ENCODE assay signal across 8 cellular contexts in the genomic region with DNA sequence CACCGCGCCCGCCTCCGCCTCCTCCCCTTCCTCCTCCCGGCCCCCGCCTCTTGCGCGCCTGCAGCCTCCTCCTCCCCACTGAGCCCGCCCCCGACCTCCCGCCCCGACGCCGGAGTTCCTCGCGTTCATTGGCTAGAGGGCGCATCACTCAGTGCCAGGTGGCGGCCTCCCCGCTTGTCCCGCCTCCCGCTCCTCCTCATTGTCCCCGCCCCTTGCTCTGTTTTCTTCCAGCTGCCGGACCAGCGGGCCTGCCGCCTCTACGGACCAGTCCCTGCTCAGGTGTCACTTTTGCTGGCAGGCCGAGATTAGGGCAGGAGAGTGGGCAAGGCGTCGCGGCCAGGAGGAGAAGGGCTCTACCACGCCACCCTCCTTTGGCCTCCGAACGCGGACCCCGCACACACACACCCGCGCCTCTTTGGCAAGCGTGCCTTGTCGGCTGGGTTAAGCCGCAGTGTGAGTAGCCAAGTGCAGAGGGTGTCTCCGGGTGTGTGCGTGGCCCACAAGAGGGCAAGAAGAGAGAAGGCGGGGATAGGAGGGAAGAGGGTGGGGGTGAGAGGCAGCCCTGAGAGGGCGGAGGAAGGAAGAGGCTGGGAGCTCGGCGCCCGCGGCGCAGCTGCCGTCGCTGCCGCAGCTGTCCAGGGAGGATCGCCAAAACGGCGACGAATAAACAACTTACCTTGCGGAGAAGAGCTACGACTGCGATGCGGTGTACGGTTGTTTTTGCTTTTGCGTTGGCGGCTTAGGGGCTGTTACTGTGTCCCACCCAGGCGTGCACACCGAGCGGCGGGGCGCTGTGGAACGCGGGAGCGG.
DNase-seq lines count a peak whose midpoint lies in the region; ATAC-seq and TF ChIP-seq lines count a peak whose summit lies in the region.

No MANE protein-coding gene starts in this region.

- H3K9ac ChIP-seq in mucosa of rectum (ENCODE audit: low read depth in 1 of 2, low read length in 2 of 2) = peak overlapping the region; percentile 89 to 91

- H3K27ac ChIP-seq in mucosa of rectum (ENCODE audit: low read depth in 2 of 2, low read length in 2 of 2) = peak overlapping the region; percentile 97 to 100

- H3K4me1 ChIP-seq in mucosa of rectum (ENCODE audit: control insufficient read depth in 2 of 2, insufficient read depth in 2 of 2, low read length in 2 of 2) = peaks cover 7 to 22% of the 10 kb centered on the region in 2 donors

- ATAC-seq in GM21619 (IDR thresholded peaks at IDR 0.05; ENCODE audit: unreplicated experiment) = peak; percentile 70

- H3K9me3 ChIP-seq in mucosa of rectum (ENCODE audit: control insufficient read depth in 2 of 2, low read length in 2 of 2) = no peaks in the 10 kb centered on the region

- DNase-seq in DMS153 (lab: John Stamatoyannopoulos, UW) (peak; percentile 95), OCI-M1 (lab: John Stamatoyannopoulos, UW) (peak; percentile 97), erythroblast (lab: John Stamatoyannopoulos, UW) (peak; percentile 97 to 99)
- DNase-seq in activated T-cell treated with anti-CD3 and anti-CD28 coated beads, Interleukin-2, amount 50 U/mL, for 1 hour = peak; percentile 100
- DNase-seq in stimulated activated CD8-positive, alpha-beta memory T cell treated with anti-CD3 and anti-CD28 coated beads, Interleukin-4, amount 100 ng/mL, for 4 hours (ENCODE audit: low read depth in 2 of 2, low spot score in 1 of 2) = peak; percentile 98

- H3K36me3 ChIP-seq in mucosa of rectum (ENCODE audit: control insufficient read depth in 2 of 2, insufficient read depth in 2 of 2, low read length in 2 of 2) = no peaks in the 10 kb centered on the region

- peak; percentile 91 for TF ChIP-seq POLR2A in erythroblast (IDR thresholded peaks at IDR 0.05; ENCODE audit: low read length)

- no peaks in the 10 kb centered on the region for H3K27me3 ChIP-seq in mucosa of rectum (ENCODE audit: control insufficient read depth in 2 of 2, insufficient read depth in 2 of 2, low read length in 2 of 2)

- TF ChIP-seq EP300 in Ishikawa (IDR thresholded peaks at IDR 0.05; ENCODE audit: borderline replicate concordance) = no peak

- TF ChIP-seq RAD21 in Ishikawa (IDR thresholded peaks at IDR 0.05; ENCODE audit: low read depth) = peak; percentile 8; the same call in 1 of the 2 replicates

- H3K4me3 ChIP-seq in mucosa of rectum (ENCODE audit: low read length in 2 of 2) = peak overlapping the region; percentile 84 to 96

TF ChIP-seq in Ishikawa, 13 proteins besides CTCF, POLR2A, EP300 and RAD21:
- TF ChIP-seq, protein P1, sequence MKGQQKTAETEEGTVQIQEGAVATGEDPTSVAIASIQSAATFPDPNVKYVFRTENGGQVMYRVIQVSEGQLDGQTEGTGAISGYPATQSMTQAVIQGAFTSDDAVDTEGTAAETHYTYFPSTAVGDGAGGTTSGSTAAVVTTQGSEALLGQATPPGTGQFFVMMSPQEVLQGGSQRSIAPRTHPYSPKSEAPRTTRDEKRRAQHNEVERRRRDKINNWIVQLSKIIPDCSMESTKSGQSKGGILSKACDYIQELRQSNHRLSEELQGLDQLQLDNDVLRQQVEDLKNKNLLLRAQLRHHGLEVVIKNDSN (IDR thresholded peaks at IDR 0.05) = peak; percentile 74
- TF ChIP-seq TCF12 (IDR thresholded peaks at IDR 0.05; ENCODE audit: low read depth) = peak; percentile 14; the same call in 1 of the 2 replicates
- TF ChIP-seq NFIC (IDR thresholded peaks at IDR 0.05) = peak; percentile 39; the same call in 1 of the 2 replicates
- TF ChIP-seq, protein P2, sequence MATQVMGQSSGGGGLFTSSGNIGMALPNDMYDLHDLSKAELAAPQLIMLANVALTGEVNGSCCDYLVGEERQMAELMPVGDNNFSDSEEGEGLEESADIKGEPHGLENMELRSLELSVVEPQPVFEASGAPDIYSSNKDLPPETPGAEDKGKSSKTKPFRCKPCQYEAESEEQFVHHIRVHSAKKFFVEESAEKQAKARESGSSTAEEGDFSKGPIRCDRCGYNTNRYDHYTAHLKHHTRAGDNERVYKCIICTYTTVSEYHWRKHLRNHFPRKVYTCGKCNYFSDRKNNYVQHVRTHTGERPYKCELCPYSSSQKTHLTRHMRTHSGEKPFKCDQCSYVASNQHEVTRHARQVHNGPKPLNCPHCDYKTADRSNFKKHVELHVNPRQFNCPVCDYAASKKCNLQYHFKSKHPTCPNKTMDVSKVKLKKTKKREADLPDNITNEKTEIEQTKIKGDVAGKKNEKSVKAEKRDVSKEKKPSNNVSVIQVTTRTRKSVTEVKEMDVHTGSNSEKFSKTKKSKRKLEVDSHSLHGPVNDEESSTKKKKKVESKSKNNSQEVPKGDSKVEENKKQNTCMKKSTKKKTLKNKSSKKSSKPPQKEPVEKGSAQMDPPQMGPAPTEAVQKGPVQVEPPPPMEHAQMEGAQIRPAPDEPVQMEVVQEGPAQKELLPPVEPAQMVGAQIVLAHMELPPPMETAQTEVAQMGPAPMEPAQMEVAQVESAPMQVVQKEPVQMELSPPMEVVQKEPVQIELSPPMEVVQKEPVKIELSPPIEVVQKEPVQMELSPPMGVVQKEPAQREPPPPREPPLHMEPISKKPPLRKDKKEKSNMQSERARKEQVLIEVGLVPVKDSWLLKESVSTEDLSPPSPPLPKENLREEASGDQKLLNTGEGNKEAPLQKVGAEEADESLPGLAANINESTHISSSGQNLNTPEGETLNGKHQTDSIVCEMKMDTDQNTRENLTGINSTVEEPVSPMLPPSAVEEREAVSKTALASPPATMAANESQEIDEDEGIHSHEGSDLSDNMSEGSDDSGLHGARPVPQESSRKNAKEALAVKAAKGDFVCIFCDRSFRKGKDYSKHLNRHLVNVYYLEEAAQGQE (IDR thresholded peaks at IDR 0.05; ENCODE audit: low read depth) = no peak
- TF ChIP-seq YY1 (IDR thresholded peaks at IDR 0.05; ENCODE audit: low read depth) = peak; percentile 29; the same call in 1 of the 2 replicates
- no peak for TF ChIP-seq FOXM1 (IDR thresholded peaks at IDR 0.05; ENCODE audit: borderline replicate concordance, low read depth)
- no peak for TF ChIP-seq CREB1 (IDR thresholded peaks at IDR 0.05; ENCODE audit: low read depth)
- TF ChIP-seq, protein P3, sequence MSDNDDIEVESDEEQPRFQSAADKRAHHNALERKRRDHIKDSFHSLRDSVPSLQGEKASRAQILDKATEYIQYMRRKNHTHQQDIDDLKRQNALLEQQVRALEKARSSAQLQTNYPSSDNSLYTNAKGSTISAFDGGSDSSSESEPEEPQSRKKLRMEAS (IDR thresholded peaks at IDR 0.05) = peak; percentile 80
- peak; percentile 64 for TF ChIP-seq TAF1 (IDR thresholded peaks at IDR 0.05; ENCODE audit: low read depth)
- peak; percentile 30; the same call in 1 of the 2 replicates for TF ChIP-seq EGR1 (IDR thresholded peaks at IDR 0.05)
- no peak for TF ChIP-seq CEBPB (IDR thresholded peaks at IDR 0.05)
- no peak; the same call in 1 of the 2 replicates for TF ChIP-seq TEAD4 (IDR thresholded peaks at IDR 0.05)
- TF ChIP-seq ZBTB7A (IDR thresholded peaks at IDR 0.05; ENCODE audit: low read depth) = no peak
TF ChIP-seq in Ishikawa: peak in this region for 7.

Comparison
In these comparisons a context has a peak if more than half of its experiments do, and no peak if none do; other contexts are left out.
1. Peak in every context shown above with its lines: DNase-seq, ATAC-seq, H3K4me3 ChIP-seq and H3K27ac ChIP-seq.